ENCODE assay signal across 9 cellular contexts in genomic region chr6:163406320-163406719, GRCh38. TPM values are rescaled to one million over a fixed set of nuclear protein-coding genes. Genes with fewer than 3 reads are reported as not detected.
DNase-seq lines count a peak whose midpoint lies in the region; ATAC-seq and TF ChIP-seq lines count a peak whose summit lies in the region.
"Had no signal": no experiment of that assay in that cellular context is flagged by ENCODE, and none has a peak within 500 bp of the region (broad histone marks: within the 10 kb centered on the region; RNA-seq: fewer than 3 reads in every experiment).

No MANE protein-coding gene starts in this region.

- peaks cover 7% of the 10 kb centered on the region for H3K27me3 Mint-ChIP-seq in activated CD8-positive, alpha-beta memory T cell treated with anti-CD3 and anti-CD28 coated beads, Interleukin-2, amount 10 ng/mL, durations not matched to agents 7 days and 5 days

- H3K4me2 ChIP-seq in hepatocyte, result peak overlapping the region; percentile 72

- DNase-seq in activated CD8-positive, alpha-beta memory T cell treated with anti-CD3 and anti-CD28 coated beads, Interleukin-2, amount 10 ng/mL, durations not matched to agents 7 days and 5 days, result no peak
- DNase-seq in activated CD8-positive, alpha-beta memory T cell treated with anti-CD3 and anti-CD28 coated beads, Interleukin-2, amount 50 U/mL, for 48 hours, result no peak
- DNase-seq in RPMI8226 (peak; percentile 31), hepatocyte (ENCODE audit: low spot score) (no peak), tibial artery (no peak), globus pallidus (ENCODE audit: low spot score) (no peak), DMS79 treated with DMSO at 0.1 percent for 48 hours (lab: John Stamatoyannopoulos, UW) (no peak)

- no peaks in the 10 kb centered on the region for H3K79me2 ChIP-seq in hepatocyte

- no peaks in the 10 kb centered on the region for H3K27me3 ChIP-seq in hepatocyte
- H3K27me3 ChIP-seq in tibial artery, result no peaks in the 10 kb centered on the region

- 93% methylated on average over 1 of the region's 1 CpG for WGBS in hepatocyte (ENCODE audit: low lambda C conversion rate, missing lambda C conversion rate)

- no peaks in the 10 kb centered on the region for H3K9me3 ChIP-seq in hepatocyte (ENCODE audit: low read depth)
- no peaks in the 10 kb centered on the region for H3K9me3 ChIP-seq in tibial artery

- peak overlapping the region; percentile 72 for H3K4me3 Mint-ChIP-seq in activated CD8-positive, alpha-beta memory T cell treated with anti-CD3 and anti-CD28 coated beads, Interleukin-2, amount 10 ng/mL, durations not matched to agents 7 days and 5 days

- no peaks in the 10 kb centered on the region for H4K20me1 ChIP-seq in hepatocyte (ENCODE audit: insufficient read depth, poor library complexity, severe bottlenecking)

- no peak for TF ChIP-seq CTCF in hepatocyte (IDR thresholded peaks at IDR 0.05; ENCODE audit: poor library complexity)
- no peak for TF ChIP-seq CTCF in tibial artery (IDR thresholded peaks at IDR 0.05)

- H3K4me1 ChIP-seq in hepatocyte (ENCODE audit: insufficient read depth) (peaks cover 5% of the 10 kb centered on the region), tibial artery (peaks cover 0 to 26% (median 17%) of the 10 kb centered on the region in 4 donors)

- H3K4me3 ChIP-seq in hepatocyte (no peak overlapping the region), tibial artery (peak overlapping the region; percentile 37 to 49)

- no peaks in the 10 kb centered on the region for H3K36me3 ChIP-seq in hepatocyte (replicated peaks; ENCODE audit: insufficient read depth, low read depth)
- H3K36me3 ChIP-seq in tibial artery, result no peaks in the 10 kb centered on the region

- peaks cover 14% of the 10 kb centered on the region for H3K4me1 Mint-ChIP-seq in activated CD8-positive, alpha-beta memory T cell treated with anti-CD3 and anti-CD28 coated beads, Interleukin-2, amount 10 ng/mL, durations not matched to agents 7 days and 5 days

- H3K27ac ChIP-seq in hepatocyte (peak overlapping the region; percentile 32), tibial artery (peak overlapping the region; percentile 79 to 86)
- H3K27ac ChIP-seq: C4-2B had no signal

- H3K27ac Mint-ChIP-seq in activated CD8-positive, alpha-beta memory T cell treated with anti-CD3 and anti-CD28 coated beads, Interleukin-2, amount 10 ng/mL, durations not matched to agents 7 days and 5 days, result peak overlapping the region; percentile 77

- no peaks in the 10 kb centered on the region for H3K9me3 Mint-ChIP-seq in activated CD8-positive, alpha-beta memory T cell treated with anti-CD3 and anti-CD28 coated beads, Interleukin-2, amount 10 ng/mL, durations not matched to agents 7 days and 5 days (ENCODE audit: low read depth)

- intact Hi-C loops in tibial artery (cut with DNase I; ENCODE audit: low total_unique reads), result no loop called here

- CTCF ChIA-PET in activated CD8-positive, alpha-beta memory T cell treated with anti-CD3 and anti-CD28 coated beads, Interleukin-2, amount 10 ng/mL, durations not matched to agents 7 days and 5 days (lab: Charles Lee), result interaction anchor here (1.3 kb wide), 1 partner anchor 10 kb away, joined by 7 read pairs; no protein-coding TSS in a partner anchor

- H3K36me3 Mint-ChIP-seq in activated CD8-positive, alpha-beta memory T cell treated with anti-CD3 and anti-CD28 coated beads, Interleukin-2, amount 10 ng/mL, durations not matched to agents 7 days and 5 days, result no peaks in the 10 kb centered on the region

- H2AFZ ChIP-seq in hepatocyte, result peak overlapping the region; percentile 54

- H3K9me2 ChIP-seq in hepatocyte (replicated peaks; ENCODE audit: insufficient read depth), result no peaks in the 10 kb centered on the region

- ATAC-seq in activated CD8-positive, alpha-beta memory T cell treated with anti-CD3 and anti-CD28 coated beads, Interleukin-2, amount 10 ng/mL, durations not matched to agents 7 days and 5 days, result no peak
- no peak for ATAC-seq in HG02571 (IDR thresholded peaks at IDR 0.05; ENCODE audit: unreplicated experiment)

RNA-seq across cellular contexts. Expression of gene QKI, which starts 8.2 kb away (rescaled TPM):
- 10 to 100 TPM; 69.0 to 70.6 TPM for total RNA-seq in activated CD8-positive, alpha-beta memory T cell treated with anti-CD3 and anti-CD28 coated beads, Interleukin-2, amount 10 ng/mL, durations not matched to agents 7 days and 5 days
- 81.8 and 92.5 TPM in 2 replicates for total RNA-seq in hepatocyte
- 38.0 and 42.2 TPM in 2 replicates for polyA plus RNA-seq in hepatocyte
